2 cellular contexts compared by ENCODE assay signal in the genomic region with DNA sequence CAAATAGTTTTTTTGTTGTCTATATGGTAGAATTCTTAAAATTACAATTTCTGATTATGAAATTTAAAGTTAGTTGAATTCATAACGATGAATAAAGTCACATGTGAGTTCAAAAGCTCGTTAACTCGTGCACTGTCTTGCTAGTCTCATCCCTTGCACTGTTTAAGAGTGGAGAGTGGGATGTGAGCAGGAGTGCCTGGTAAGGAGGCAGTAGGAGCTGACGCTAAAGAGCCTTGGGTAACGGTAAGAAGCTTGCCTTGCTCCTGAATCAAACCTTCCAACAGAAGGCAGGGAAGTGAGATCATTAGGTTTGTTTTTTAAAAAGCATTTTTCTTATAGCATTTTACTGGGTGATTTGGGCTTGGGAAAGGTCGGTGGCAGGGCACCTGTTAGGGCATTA.
TF ChIP-seq lines count a peak whose summit lies in the region.

No MANE protein-coding gene starts in this region.

TF ChIP-seq in GM23338, 12 proteins besides CTCF, POLR2A, EP300 and RAD21 (continues in another document):
- TF ChIP-seq, protein P1, sequence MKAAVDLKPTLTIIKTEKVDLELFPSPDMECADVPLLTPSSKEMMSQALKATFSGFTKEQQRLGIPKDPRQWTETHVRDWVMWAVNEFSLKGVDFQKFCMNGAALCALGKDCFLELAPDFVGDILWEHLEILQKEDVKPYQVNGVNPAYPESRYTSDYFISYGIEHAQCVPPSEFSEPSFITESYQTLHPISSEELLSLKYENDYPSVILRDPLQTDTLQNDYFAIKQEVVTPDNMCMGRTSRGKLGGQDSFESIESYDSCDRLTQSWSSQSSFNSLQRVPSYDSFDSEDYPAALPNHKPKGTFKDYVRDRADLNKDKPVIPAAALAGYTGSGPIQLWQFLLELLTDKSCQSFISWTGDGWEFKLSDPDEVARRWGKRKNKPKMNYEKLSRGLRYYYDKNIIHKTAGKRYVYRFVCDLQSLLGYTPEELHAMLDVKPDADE (IDR thresholded peaks at IDR 0.05) = no peak
- TF ChIP-seq POLR2AphosphoS5 (IDR thresholded peaks at IDR 0.05; ENCODE audit: low read depth) (no peak), NANOG (IDR thresholded peaks at IDR 0.05; ENCODE audit: borderline replicate concordance) (no peak), EZH2 (IDR thresholded peaks at IDR 0.05; ENCODE audit: low read depth, unreplicated experiment) (no peak), STAT1 (IDR thresholded peaks at IDR 0.05; ENCODE audit: unreplicated experiment) (no peak), CREB1 (CRISPR knock-in tag; IDR thresholded peaks at IDR 0.05; ENCODE audit: low read depth) (no peak), JUNB (IDR thresholded peaks at IDR 0.05; ENCODE audit: unreplicated experiment) (no peak), ZNF114 (CRISPR knock-in tag; IDR thresholded peaks at IDR 0.05) (no peak)
- TF ChIP-seq, protein P2, sequence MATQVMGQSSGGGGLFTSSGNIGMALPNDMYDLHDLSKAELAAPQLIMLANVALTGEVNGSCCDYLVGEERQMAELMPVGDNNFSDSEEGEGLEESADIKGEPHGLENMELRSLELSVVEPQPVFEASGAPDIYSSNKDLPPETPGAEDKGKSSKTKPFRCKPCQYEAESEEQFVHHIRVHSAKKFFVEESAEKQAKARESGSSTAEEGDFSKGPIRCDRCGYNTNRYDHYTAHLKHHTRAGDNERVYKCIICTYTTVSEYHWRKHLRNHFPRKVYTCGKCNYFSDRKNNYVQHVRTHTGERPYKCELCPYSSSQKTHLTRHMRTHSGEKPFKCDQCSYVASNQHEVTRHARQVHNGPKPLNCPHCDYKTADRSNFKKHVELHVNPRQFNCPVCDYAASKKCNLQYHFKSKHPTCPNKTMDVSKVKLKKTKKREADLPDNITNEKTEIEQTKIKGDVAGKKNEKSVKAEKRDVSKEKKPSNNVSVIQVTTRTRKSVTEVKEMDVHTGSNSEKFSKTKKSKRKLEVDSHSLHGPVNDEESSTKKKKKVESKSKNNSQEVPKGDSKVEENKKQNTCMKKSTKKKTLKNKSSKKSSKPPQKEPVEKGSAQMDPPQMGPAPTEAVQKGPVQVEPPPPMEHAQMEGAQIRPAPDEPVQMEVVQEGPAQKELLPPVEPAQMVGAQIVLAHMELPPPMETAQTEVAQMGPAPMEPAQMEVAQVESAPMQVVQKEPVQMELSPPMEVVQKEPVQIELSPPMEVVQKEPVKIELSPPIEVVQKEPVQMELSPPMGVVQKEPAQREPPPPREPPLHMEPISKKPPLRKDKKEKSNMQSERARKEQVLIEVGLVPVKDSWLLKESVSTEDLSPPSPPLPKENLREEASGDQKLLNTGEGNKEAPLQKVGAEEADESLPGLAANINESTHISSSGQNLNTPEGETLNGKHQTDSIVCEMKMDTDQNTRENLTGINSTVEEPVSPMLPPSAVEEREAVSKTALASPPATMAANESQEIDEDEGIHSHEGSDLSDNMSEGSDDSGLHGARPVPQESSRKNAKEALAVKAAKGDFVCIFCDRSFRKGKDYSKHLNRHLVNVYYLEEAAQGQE (IDR thresholded peaks at IDR 0.05; ENCODE audit: unreplicated experiment) = no peak
- TF ChIP-seq, protein P3, sequence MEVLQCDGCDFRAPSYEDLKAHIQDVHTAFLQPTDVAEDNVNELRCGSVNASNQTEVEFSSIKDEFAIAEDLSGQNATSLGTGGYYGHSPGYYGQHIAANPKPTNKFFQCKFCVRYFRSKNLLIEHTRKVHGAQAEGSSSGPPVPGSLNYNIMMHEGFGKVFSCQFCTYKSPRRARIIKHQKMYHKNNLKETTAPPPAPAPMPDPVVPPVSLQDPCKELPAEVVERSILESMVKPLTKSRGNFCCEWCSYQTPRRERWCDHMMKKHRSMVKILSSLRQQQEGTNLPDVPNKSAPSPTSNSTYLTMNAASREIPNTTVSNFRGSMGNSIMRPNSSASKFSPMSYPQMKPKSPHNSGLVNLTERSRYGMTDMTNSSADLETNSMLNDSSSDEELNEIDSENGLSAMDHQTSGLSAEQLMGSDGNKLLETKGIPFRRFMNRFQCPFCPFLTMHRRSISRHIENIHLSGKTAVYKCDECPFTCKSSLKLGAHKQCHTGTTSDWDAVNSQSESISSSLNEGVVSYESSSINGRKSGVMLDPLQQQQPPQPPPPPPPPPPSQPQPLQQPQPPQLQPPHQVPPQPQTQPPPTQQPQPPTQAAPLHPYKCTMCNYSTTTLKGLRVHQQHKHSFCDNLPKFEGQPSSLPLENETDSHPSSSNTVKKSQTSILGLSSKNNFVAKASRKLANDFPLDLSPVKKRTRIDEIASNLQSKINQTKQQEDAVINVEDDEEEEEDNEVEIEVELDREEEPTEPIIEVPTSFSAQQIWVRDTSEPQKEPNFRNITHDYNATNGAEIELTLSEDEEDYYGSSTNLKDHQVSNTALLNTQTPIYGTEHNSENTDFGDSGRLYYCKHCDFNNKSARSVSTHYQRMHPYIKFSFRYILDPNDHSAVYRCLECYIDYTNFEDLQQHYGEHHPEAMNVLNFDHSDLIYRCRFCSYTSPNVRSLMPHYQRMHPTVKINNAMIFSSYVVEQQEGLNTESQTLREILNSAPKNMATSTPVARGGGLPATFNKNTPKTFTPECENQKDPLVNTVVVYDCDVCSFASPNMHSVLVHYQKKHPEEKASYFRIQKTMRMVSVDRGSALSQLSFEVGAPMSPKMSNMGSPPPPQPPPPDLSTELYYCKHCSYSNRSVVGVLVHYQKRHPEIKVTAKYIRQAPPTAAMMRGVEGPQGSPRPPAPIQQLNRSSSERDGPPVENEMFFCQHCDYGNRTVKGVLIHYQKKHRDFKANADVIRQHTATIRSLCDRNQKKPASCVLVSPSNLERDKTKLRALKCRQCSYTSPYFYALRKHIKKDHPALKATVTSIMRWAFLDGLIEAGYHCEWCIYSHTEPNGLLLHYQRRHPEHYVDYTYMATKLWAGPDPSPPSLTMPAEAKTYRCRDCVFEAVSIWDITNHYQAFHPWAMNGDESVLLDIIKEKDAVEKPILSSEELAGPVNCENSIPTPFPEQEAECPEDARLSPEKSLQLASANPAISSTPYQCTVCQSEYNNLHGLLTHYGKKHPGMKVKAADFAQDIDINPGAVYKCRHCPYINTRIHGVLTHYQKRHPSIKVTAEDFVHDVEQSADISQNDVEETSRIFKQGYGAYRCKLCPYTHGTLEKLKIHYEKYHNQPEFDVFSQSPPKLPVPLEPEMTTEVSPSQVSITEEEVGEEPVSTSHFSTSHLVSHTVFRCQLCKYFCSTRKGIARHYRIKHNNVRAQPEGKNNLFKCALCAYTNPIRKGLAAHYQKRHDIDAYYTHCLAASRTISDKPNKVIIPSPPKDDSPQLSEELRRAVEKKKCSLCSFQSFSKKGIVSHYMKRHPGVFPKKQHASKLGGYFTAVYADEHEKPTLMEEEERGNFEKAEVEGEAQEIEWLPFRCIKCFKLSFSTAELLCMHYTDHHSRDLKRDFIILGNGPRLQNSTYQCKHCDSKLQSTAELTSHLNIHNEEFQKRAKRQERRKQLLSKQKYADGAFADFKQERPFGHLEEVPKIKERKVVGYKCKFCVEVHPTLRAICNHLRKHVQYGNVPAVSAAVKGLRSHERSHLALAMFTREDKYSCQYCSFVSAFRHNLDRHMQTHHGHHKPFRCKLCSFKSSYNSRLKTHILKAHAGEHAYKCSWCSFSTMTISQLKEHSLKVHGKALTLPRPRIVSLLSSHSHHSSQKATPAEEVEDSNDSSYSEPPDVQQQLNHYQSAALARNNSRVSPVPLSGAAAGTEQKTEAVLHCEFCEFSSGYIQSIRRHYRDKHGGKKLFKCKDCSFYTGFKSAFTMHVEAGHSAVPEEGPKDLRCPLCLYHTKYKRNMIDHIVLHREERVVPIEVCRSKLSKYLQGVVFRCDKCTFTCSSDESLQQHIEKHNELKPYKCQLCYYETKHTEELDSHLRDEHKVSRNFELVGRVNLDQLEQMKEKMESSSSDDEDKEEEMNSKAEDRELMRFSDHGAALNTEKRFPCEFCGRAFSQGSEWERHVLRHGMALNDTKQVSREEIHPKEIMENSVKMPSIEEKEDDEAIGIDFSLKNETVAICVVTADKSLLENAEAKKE (CRISPR knock-in tag; IDR thresholded peaks at IDR 0.05) = no peak

TF ChIP-seq in H1, 55 proteins besides CTCF, POLR2A, EP300 and RAD21:
- no peak for TF ChIP-seq SAP30 (IDR thresholded peaks at IDR 0.05; ENCODE audit: insufficient read depth, insufficient replicate concordance, low read length)
- TF ChIP-seq RBBP5 (IDR thresholded peaks at IDR 0.05; ENCODE audit: borderline replicate concordance, low read depth, low read length) = no peak
- TF ChIP-seq SIX5 (IDR thresholded peaks at IDR 0.05; ENCODE audit: low read depth, low read length) = no peak
- TF ChIP-seq, protein P4, sequence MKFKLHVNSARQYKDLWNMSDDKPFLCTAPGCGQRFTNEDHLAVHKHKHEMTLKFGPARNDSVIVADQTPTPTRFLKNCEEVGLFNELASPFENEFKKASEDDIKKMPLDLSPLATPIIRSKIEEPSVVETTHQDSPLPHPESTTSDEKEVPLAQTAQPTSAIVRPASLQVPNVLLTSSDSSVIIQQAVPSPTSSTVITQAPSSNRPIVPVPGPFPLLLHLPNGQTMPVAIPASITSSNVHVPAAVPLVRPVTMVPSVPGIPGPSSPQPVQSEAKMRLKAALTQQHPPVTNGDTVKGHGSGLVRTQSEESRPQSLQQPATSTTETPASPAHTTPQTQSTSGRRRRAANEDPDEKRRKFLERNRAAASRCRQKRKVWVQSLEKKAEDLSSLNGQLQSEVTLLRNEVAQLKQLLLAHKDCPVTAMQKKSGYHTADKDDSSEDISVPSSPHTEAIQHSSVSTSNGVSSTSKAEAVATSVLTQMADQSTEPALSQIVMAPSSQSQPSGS (IDR thresholded peaks at IDR 0.05; ENCODE audit: low read length) = no peak
- TF ChIP-seq, protein P5, sequence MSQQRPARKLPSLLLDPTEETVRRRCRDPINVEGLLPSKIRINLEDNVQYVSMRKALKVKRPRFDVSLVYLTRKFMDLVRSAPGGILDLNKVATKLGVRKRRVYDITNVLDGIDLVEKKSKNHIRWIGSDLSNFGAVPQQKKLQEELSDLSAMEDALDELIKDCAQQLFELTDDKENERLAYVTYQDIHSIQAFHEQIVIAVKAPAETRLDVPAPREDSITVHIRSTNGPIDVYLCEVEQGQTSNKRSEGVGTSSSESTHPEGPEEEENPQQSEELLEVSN (IDR thresholded peaks at IDR 0.05) = no peak
- TF ChIP-seq YY1 (IDR thresholded peaks at IDR 0.05; ENCODE audit: low read depth, low read length) = no peak
